2 cellular contexts compared by ENCODE assay signal in genomic region chr9:97853844-97854695, GRCh38.
TF ChIP-seq lines count a peak whose summit lies in the region.

No MANE protein-coding gene starts in this region.

TF ChIP-seq in liver, 16 proteins besides CTCF, POLR2A, EP300 and RAD21 (continued from another document):
- TF ChIP-seq, protein P1, sequence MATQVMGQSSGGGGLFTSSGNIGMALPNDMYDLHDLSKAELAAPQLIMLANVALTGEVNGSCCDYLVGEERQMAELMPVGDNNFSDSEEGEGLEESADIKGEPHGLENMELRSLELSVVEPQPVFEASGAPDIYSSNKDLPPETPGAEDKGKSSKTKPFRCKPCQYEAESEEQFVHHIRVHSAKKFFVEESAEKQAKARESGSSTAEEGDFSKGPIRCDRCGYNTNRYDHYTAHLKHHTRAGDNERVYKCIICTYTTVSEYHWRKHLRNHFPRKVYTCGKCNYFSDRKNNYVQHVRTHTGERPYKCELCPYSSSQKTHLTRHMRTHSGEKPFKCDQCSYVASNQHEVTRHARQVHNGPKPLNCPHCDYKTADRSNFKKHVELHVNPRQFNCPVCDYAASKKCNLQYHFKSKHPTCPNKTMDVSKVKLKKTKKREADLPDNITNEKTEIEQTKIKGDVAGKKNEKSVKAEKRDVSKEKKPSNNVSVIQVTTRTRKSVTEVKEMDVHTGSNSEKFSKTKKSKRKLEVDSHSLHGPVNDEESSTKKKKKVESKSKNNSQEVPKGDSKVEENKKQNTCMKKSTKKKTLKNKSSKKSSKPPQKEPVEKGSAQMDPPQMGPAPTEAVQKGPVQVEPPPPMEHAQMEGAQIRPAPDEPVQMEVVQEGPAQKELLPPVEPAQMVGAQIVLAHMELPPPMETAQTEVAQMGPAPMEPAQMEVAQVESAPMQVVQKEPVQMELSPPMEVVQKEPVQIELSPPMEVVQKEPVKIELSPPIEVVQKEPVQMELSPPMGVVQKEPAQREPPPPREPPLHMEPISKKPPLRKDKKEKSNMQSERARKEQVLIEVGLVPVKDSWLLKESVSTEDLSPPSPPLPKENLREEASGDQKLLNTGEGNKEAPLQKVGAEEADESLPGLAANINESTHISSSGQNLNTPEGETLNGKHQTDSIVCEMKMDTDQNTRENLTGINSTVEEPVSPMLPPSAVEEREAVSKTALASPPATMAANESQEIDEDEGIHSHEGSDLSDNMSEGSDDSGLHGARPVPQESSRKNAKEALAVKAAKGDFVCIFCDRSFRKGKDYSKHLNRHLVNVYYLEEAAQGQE (IDR thresholded peaks at IDR 0.05) = no peak
- TF ChIP-seq, protein P2, sequence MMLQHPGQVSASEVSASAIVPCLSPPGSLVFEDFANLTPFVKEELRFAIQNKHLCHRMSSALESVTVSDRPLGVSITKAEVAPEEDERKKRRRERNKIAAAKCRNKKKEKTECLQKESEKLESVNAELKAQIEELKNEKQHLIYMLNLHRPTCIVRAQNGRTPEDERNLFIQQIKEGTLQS (IDR thresholded peaks at IDR 0.05) = no peak
- no peak for TF ChIP-seq RXRA (IDR thresholded peaks at IDR 0.05)
- TF ChIP-seq JUND (IDR thresholded peaks at IDR 0.05) = no peak
- TF ChIP-seq EGR1 (IDR thresholded peaks at IDR 0.05; ENCODE audit: low read depth in 2 of 2) = no peak
- no peak for TF ChIP-seq YY1 (IDR thresholded peaks at IDR 0.05)
- no peak for TF ChIP-seq FOXA1 (IDR thresholded peaks at IDR 0.05)
- no peak for TF ChIP-seq HNF4A (conservative IDR thresholded peaks at IDR 0.05)
- no peak for TF ChIP-seq FOXA2 (IDR thresholded peaks at IDR 0.05)
- TF ChIP-seq TAF1 (conservative IDR thresholded peaks at IDR 0.05) = no peak
- TF ChIP-seq, protein P3, sequence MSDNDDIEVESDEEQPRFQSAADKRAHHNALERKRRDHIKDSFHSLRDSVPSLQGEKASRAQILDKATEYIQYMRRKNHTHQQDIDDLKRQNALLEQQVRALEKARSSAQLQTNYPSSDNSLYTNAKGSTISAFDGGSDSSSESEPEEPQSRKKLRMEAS (IDR thresholded peaks at IDR 0.05) = no peak
- no peak for TF ChIP-seq SP1 (IDR thresholded peaks at IDR 0.05)
- TF ChIP-seq, protein P4, sequence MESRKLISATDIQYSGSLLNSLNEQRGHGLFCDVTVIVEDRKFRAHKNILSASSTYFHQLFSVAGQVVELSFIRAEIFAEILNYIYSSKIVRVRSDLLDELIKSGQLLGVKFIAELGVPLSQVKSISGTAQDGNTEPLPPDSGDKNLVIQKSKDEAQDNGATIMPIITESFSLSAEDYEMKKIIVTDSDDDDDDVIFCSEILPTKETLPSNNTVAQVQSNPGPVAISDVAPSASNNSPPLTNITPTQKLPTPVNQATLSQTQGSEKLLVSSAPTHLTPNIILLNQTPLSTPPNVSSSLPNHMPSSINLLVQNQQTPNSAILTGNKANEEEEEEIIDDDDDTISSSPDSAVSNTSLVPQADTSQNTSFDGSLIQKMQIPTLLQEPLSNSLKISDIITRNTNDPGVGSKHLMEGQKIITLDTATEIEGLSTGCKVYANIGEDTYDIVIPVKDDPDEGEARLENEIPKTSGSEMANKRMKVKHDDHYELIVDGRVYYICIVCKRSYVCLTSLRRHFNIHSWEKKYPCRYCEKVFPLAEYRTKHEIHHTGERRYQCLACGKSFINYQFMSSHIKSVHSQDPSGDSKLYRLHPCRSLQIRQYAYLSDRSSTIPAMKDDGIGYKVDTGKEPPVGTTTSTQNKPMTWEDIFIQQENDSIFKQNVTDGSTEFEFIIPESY (IDR thresholded peaks at IDR 0.05) = no peak
- TF ChIP-seq HNF4G (IDR thresholded peaks at IDR 0.05) = no peak
TF ChIP-seq in liver: peak in this region for 0.

TF ChIP-seq in HepG2, 621 proteins besides CTCF, POLR2A, EP300 and RAD21 (continued from another document):
- TF ChIP-seq TBX3 (IDR thresholded peaks at IDR 0.05; ENCODE audit: borderline replicate concordance) (no peak), PHF21A (CRISPR knock-in tag; IDR thresholded peaks at IDR 0.05) (no peak), ZNF615 (CRISPR knock-in tag; IDR thresholded peaks at IDR 0.05; ENCODE audit: borderline replicate concordance) (no peak), TGIF2 (CRISPR knock-in tag; IDR thresholded peaks at IDR 0.05) (no peak), THYN1 (CRISPR knock-in tag; IDR thresholded peaks at IDR 0.05; ENCODE audit: borderline replicate concordance, low read depth) (no peak), PLRG1 (conservative IDR thresholded peaks at IDR 0.05) (no peak), PBX2 (CRISPR knock-in tag; IDR thresholded peaks at IDR 0.05) (no peak), SNRNP70 (IDR thresholded peaks at IDR 0.05; ENCODE audit: low read depth, low read length) (no peak), ZNF383 (CRISPR knock-in tag; IDR thresholded peaks at IDR 0.05; ENCODE audit: borderline replicate concordance) (no peak), ZNF772 (CRISPR knock-in tag; IDR thresholded peaks at IDR 0.05) (no peak)
- TF ChIP-seq, protein P5, sequence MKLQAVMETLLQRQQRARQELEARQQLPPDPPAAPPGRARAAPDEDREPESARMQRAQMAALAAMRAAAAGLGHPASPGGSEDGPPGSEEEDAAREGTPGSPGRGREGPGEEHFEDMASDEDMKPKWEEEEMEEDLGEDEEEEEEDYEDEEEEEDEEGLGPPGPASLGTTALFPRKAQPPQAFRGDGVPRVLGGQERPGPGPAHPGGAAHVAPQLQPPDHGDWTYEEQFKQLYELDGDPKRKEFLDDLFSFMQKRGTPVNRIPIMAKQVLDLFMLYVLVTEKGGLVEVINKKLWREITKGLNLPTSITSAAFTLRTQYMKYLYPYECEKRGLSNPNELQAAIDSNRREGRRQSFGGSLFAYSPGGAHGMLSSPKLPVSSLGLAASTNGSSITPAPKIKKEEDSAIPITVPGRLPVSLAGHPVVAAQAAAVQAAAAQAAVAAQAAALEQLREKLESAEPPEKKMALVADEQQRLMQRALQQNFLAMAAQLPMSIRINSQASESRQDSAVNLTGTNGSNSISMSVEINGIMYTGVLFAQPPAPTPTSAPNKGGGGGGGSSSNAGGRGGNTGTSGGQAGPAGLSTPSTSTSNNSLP (IDR thresholded peaks at IDR 0.05; ENCODE audit: low read depth, low read length) = no peak
- TF ChIP-seq, protein P6, sequence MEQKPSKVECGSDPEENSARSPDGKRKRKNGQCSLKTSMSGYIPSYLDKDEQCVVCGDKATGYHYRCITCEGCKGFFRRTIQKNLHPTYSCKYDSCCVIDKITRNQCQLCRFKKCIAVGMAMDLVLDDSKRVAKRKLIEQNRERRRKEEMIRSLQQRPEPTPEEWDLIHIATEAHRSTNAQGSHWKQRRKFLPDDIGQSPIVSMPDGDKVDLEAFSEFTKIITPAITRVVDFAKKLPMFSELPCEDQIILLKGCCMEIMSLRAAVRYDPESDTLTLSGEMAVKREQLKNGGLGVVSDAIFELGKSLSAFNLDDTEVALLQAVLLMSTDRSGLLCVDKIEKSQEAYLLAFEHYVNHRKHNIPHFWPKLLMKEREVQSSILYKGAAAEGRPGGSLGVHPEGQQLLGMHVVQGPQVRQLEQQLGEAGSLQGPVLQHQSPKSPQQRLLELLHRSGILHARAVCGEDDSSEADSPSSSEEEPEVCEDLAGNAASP (CRISPR knock-in tag; IDR thresholded peaks at IDR 0.05; ENCODE audit: borderline replicate concordance) = no peak
